Comparison of ENCODE assay signal across 21 cellular contexts in genomic region chr7:66913118-66914049, GRCh38.
"Had no signal": no experiment of that assay in that cellular context is flagged by ENCODE, and none has a peak within 500 bp of the region (broad histone marks: within the 10 kb centered on the region; RNA-seq: fewer than 3 reads in every experiment).

No MANE protein-coding gene starts in this region.

- H3K27me3 ChIP-seq: brain microvascular endothelial cell, colonic mucosa, gastrocnemius medialis, heart left ventricle, left lung, pancreas, tibial artery had no signal

- H3K4me1 ChIP-seq: colonic mucosa, heart left ventricle, left lung, pancreas had no signal

- H3K9me3 ChIP-seq: colonic mucosa, gastrocnemius medialis, heart left ventricle, left lung, pancreas, tibial artery had no signal

- H3K36me3 ChIP-seq: brain microvascular endothelial cell, colonic mucosa, gastrocnemius medialis, heart left ventricle, left lung, pancreas, tibial artery had no signal

- DNase-seq: activated B cell treated with CpG ODN at 0.5 μM for 24 hours; activated CD4-positive, alpha-beta T cell treated with anti-CD3 and anti-CD28 coated beads for 4 hours; activated CD8-positive, alpha-beta T cell treated with anti-CD3 and anti-CD28 coated beads for 36 hours; activated naive CD4-positive, alpha-beta T cell treated with Interleukin-2 at 50 U/mL for 16 hours; activated naive CD8-positive, alpha-beta T cell treated with anti-CD3 and anti-CD28 coated beads, Interleukin-2, amount 10 ng/mL, durations not matched to agents 7 days and 5 days; activated T-cell treated with anti-CD3 and anti-CD28 coated beads, Interleukin-2, amount 50 U/mL, for 1 hour; amygdala; brain microvascular endothelial cell; colonic mucosa; gastrocnemius medialis; heart left ventricle; kidney; left lung; mammary epithelial cell; pancreas; stimulated activated CD4-positive, alpha-beta T cell treated with anti-CD3 and anti-CD28 coated beads, Interleukin-2, amount 100 ng/mL, for 24 hours; stimulated activated naive CD4-positive, alpha-beta T cell treated with Interleukin-2 at 50 U/mL for 16 hours; SW 1271; tibial artery had no signal

- H3K4me3 ChIP-seq: colonic mucosa, gastrocnemius medialis, heart left ventricle, left lung, pancreas, tibial artery had no signal

- ATAC-seq: activated CD8-positive, alpha-beta T cell treated with anti-CD3 and anti-CD28 coated beads for 36 hours; esophagus mucosa; gastrocnemius medialis; heart left ventricle; left lung; pancreas had no signal

- H3K27ac ChIP-seq: brain microvascular endothelial cell, colonic mucosa, gastrocnemius medialis, heart left ventricle, left lung, pancreas, tibial artery had no signal

- FAIRE-seq: kidney, pancreas, TTC549 had no signal
